Comparison of ENCODE assay signal across 14 cellular contexts in genomic region chr1:17568014-17568413, GRCh38. TPM values are rescaled to one million over a fixed set of nuclear protein-coding genes. Genes with fewer than 3 reads are reported as not detected.
A peak's percentile ranks its signal among the peaks of the same experiment; 100 is the strongest.
DNase-seq lines count a peak whose midpoint lies in the region; ATAC-seq and TF ChIP-seq lines count a peak whose summit lies in the region.
"Had no signal": no experiment of that assay in that cellular context is flagged by ENCODE, and none has a peak within 500 bp of the region (broad histone marks: within the 10 kb centered on the region; RNA-seq: fewer than 3 reads in every experiment).

No MANE protein-coding gene starts in this region.

- H3K79me1 ChIP-seq in mesenchymal stem cell (replicated peaks; ENCODE audit: low read length, poor library complexity, severe bottlenecking): peaks cover 40% of the 10 kb centered on the region

- peak overlapping the region; percentile 94 to 99 for H3K27ac ChIP-seq in coronary artery
- H3K27ac ChIP-seq in mesenchymal stem cell (ENCODE audit: low read length, poor library complexity, severe bottlenecking): no peak overlapping the region
- H3K27ac ChIP-seq in substantia nigra (ENCODE audit: low read depth, low read length, poor library complexity, severe bottlenecking): peak overlapping the region; percentile 24
- H3K27ac ChIP-seq: brain microvascular endothelial cell, neural progenitor cell, SJCRH30 had no signal

- no peak overlapping the region for H3K4me3 Mint-ChIP-seq in HFFc6
- H3K4me3 Mint-ChIP-seq: neural progenitor cell had no signal

- 98% methylated on average over 3 of the region's 3 CpGs for WGBS in mesenchymal stem cell

- DNase-seq in HFFc6 (no peak), coronary artery (ENCODE audit: low spot score) (no peak), mesenchymal stem cell (no peak), substantia nigra (lab: John Stamatoyannopoulos, UW) (no peak), HEK293T (ENCODE audit: extremely low spot score) (no peak), ACHN (no peak)
- DNase-seq: activated CD8-positive, alpha-beta memory T cell treated with anti-CD3 and anti-CD28 coated beads for 24 hours; activated effector memory CD4-positive, alpha-beta T cell treated with Interleukin-2 at 50 U/mL for 16 hours; brain microvascular endothelial cell; head of caudate nucleus; SJCRH30 had no signal

- H2BK5ac ChIP-seq in mesenchymal stem cell (ENCODE audit: low read depth, low read length, poor library complexity, severe bottlenecking): no peak overlapping the region

- H2AFZ ChIP-seq in mesenchymal stem cell (ENCODE audit: low read depth, low read length): no peak overlapping the region
- H2AFZ ChIP-seq: neural progenitor cell had no signal

- POLR2A ChIA-PET in HEK293T (lab: Yijun Ruan, JAX): no interaction called here

- H3K18ac ChIP-seq in mesenchymal stem cell (ENCODE audit: low read depth in 1 of 2, low read length in 2 of 2): peak overlapping the region in 1 of 2 experiments; percentile 46

- H3K4me2 ChIP-seq in mesenchymal stem cell (ENCODE audit: low read length, poor library complexity, severe bottlenecking): no peak overlapping the region

- in situ Hi-C loops in ACHN (cut with HindIII; ENCODE audit: low pct_ligation_motif_present, low pct_unique_long_range_greater_than_20kb, low sequenced_read_pairs): no loop called here

- H3K4me1 Mint-ChIP-seq in HFFc6 (ENCODE audit: low read depth): peaks cover 39% of the 10 kb centered on the region

- no peak overlapping the region for H3K23ac ChIP-seq in mesenchymal stem cell (ENCODE audit: low read length in 2 of 2)

- H2BK12ac ChIP-seq in mesenchymal stem cell (ENCODE audit: low read length in 2 of 2): peak overlapping the region in 1 of 2 experiments; percentile 70

- H2AK5ac ChIP-seq in mesenchymal stem cell (ENCODE audit: low read length, severe bottlenecking): peak overlapping the region; percentile 11

- H3K27me3 Mint-ChIP-seq in HFFc6 (ENCODE audit: insufficient read depth): peaks cover 5% of the 10 kb centered on the region

- no peaks in the 10 kb centered on the region; the same call in 1 of the 2 replicates for H3K36me3 Mint-ChIP-seq in HFFc6 (ENCODE audit: low read depth)
- H3K36me3 Mint-ChIP-seq: neural progenitor cell had no signal

- no peak overlapping the region for H4K91ac ChIP-seq in mesenchymal stem cell (ENCODE audit: low read length)

- peak overlapping the region in 1 of 2 experiments; percentile 57 for H3K4ac ChIP-seq in mesenchymal stem cell (ENCODE audit: low read depth in 1 of 2, low read length in 2 of 2)

- H3K36me3 ChIP-seq in mesenchymal stem cell (ENCODE audit: control insufficient read depth in 1 of 2, insufficient read depth in 2 of 2, low read depth in 1 of 2, low read length in 2 of 2): no peaks in the 10 kb centered on the region
- H3K36me3 ChIP-seq: brain microvascular endothelial cell, neural progenitor cell, SJCRH30 had no signal

- CTCF ChIA-PET in HEK293T (lab: Yijun Ruan, JAX): interaction anchor here (0.6 kb wide), 1 partner anchor 70 kb away, joined by 4 read pairs; no protein-coding TSS in a partner anchor

- H3K27ac Mint-ChIP-seq in HFFc6: peak overlapping the region; percentile 96

- peaks cover 39% of the 10 kb centered on the region for H3K4me1 ChIP-seq in mesenchymal stem cell (ENCODE audit: control insufficient read depth, insufficient read depth, low read depth, low read length)

- peak overlapping the region; percentile 12 for H2BK15ac ChIP-seq in mesenchymal stem cell (ENCODE audit: low read depth, poor library complexity, severe bottlenecking)

- no peak overlapping the region for H3K14ac ChIP-seq in mesenchymal stem cell (ENCODE audit: low read length in 2 of 2)

- TF ChIP-seq CTCF in HFFc6 (IDR thresholded peaks at IDR 0.05) (no peak), coronary artery (IDR thresholded peaks at IDR 0.05) (no peak)

- no peaks in the 10 kb centered on the region for H3K9me3 ChIP-seq in mesenchymal stem cell (ENCODE audit: control insufficient read depth, low read length)
- H3K9me3 ChIP-seq: SJCRH30 had no signal

- no peak for ATAC-seq in HG03378 (IDR thresholded peaks at IDR 0.05; ENCODE audit: unreplicated experiment)
- no peak for ATAC-seq in GM18498 (IDR thresholded peaks at IDR 0.05; ENCODE audit: unreplicated experiment)

- no peak overlapping the region for H2BK120ac ChIP-seq in mesenchymal stem cell (ENCODE audit: low read depth, low read length)

- H4K8ac ChIP-seq in mesenchymal stem cell (ENCODE audit: low read length): peak overlapping the region; percentile 12

- H3K4me3 ChIP-seq in coronary artery: peak overlapping the region; percentile 40
- no peak overlapping the region for H3K4me3 ChIP-seq in mesenchymal stem cell (ENCODE audit: insufficient read depth in 1 of 2, low read depth in 1 of 2, low read length in 2 of 2)
- H3K4me3 ChIP-seq: neural progenitor cell, SJCRH30 had no signal

- no peaks in the 10 kb centered on the region for H3K9me3 Mint-ChIP-seq in HFFc6
- H3K9me3 Mint-ChIP-seq: neural progenitor cell had no signal

- no peaks in the 10 kb centered on the region for H3K27me3 ChIP-seq in mesenchymal stem cell (ENCODE audit: control insufficient read depth in 1 of 2, insufficient read depth in 1 of 2, low read length in 2 of 2)
- H3K27me3 ChIP-seq: brain microvascular endothelial cell, neural progenitor cell, SJCRH30 had no signal

- peak overlapping the region; percentile 89 for H3K9ac ChIP-seq in mesenchymal stem cell (ENCODE audit: low read length)
- H3K9ac ChIP-seq: neural progenitor cell had no signal

TF ChIP-seq in HEK293T, 16 proteins besides CTCF, POLR2A, EP300 and RAD21:
- TF ChIP-seq LEF1 (IDR thresholded peaks at IDR 0.05; ENCODE audit: borderline replicate concordance): no peak
- TF ChIP-seq SUZ12 (IDR thresholded peaks at IDR 0.05): no peak
- TF ChIP-seq ZNF384 (IDR thresholded peaks at IDR 0.05): no peak
- no peak for TF ChIP-seq HDGF (IDR thresholded peaks at IDR 0.05; ENCODE audit: borderline replicate concordance)
- TF ChIP-seq ELF4 (IDR thresholded peaks at IDR 0.05): no peak
- TF ChIP-seq TARDBP (IDR thresholded peaks at IDR 0.05): no peak
- TF ChIP-seq FOXM1 (IDR thresholded peaks at IDR 0.05; ENCODE audit: borderline replicate concordance): no peak
- no peak for TF ChIP-seq FOXK2 (IDR thresholded peaks at IDR 0.05)
- no peak for TF ChIP-seq SP1 (IDR thresholded peaks at IDR 0.05)
- TF ChIP-seq ARNT (IDR thresholded peaks at IDR 0.05): no peak
- TF ChIP-seq PKNOX1 (IDR thresholded peaks at IDR 0.05): no peak
- no peak for TF ChIP-seq CTBP1 (IDR thresholded peaks at IDR 0.05; ENCODE audit: borderline replicate concordance)
- TF ChIP-seq BHLHE40 (IDR thresholded peaks at IDR 0.05; ENCODE audit: borderline replicate concordance): no peak
- TF ChIP-seq FOXA1 (IDR thresholded peaks at IDR 0.05): no peak
- no peak for TF ChIP-seq NFRKB (IDR thresholded peaks at IDR 0.05)
- no peak for TF ChIP-seq L3MBTL2 (conservative IDR thresholded peaks at IDR 0.05)

RNA-seq across cellular contexts. Expression of gene ARHGEF10L, which starts 28.5 kb away (rescaled TPM):
- 10 to 100 TPM; 11.1 to 29.0 (median 26.7) TPM for total RNA-seq in HFFc6 (2021; fragmentation: NEBNext Ultra II Directional; extraction: Animal tissue kit (Norgen Biotek cat#: 25700))
- 6.9 TPM for polyA plus RNA-seq in mesenchymal stem cell (2013, experiment 1 of 2)
- polyA plus RNA-seq in mesenchymal stem cell (2013, experiment 2 of 2): 7.2 TPM
